ENCODE assay signal across 10 cellular contexts in the genomic region with DNA sequence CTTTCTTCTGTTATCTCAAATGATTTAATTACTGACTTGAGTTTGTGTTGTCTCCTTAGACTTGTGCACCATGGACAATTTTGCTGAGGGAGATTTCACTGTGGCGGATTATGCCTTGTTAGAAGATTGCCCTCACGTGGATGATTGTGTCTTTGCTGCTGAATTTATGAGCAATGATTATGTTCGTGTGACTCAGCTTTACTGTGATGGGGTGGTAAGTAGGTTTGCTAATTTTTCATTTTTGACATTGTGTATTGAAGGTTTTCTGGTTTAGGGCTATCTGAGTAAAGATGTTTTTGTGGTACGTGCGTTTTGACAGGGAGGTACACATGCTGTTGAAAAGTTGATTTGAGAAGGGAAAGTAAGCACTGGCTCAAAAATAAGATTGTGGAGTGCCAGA. TPM values are rescaled to one million over a fixed set of nuclear protein-coding genes. Genes with fewer than 3 reads are reported as not detected.
DNase-seq lines count a peak whose midpoint lies in the region; ATAC-seq and TF ChIP-seq lines count a peak whose summit lies in the region.
"Had no signal": no experiment of that assay in that cellular context is flagged by ENCODE, and none has a peak within 500 bp of the region (broad histone marks: within the 10 kb centered on the region; RNA-seq: fewer than 3 reads in every experiment).

No MANE protein-coding gene starts in this region.

- peaks cover 4 to 34% (median 23%) of the 10 kb centered on the region in 7 donors for H3K4me1 Mint-ChIP-seq in naive thymus-derived CD4-positive, alpha-beta T cell

- intact Hi-C loops in naive thymus-derived CD4-positive, alpha-beta T cell (cut with micrococcal nuclease): loop anchor here in 1 of 2 donors (2.0 kb wide), 1 partner anchor 14 kb away; a partner anchor contains a TSS

- H3K36me3 Mint-ChIP-seq in naive thymus-derived CD4-positive, alpha-beta T cell: peaks cover 4 to 28% (median 16%) of the 10 kb centered on the region in 5 donors

- no peak overlapping the region for H3K4me3 ChIP-seq in cardiac fibroblast (replicated peaks in 1 of 2; ENCODE audit: low read depth in 2 of 2, low read length in 2 of 2)
- H3K4me3 ChIP-seq in naive thymus-derived CD4-positive, alpha-beta T cell (ENCODE audit: low read length): no peak overlapping the region
- H3K4me3 ChIP-seq: lung had no signal

- peak; percentile 53 for TF ChIP-seq CTCF in cardiac fibroblast (IDR thresholded peaks at IDR 0.05; ENCODE audit: low read depth, low read length)

- peaks cover 0 to 22% (median 0%) of the 10 kb centered on the region in 3 experiments for H3K36me3 ChIP-seq in naive thymus-derived CD4-positive, alpha-beta T cell (ENCODE audit: control insufficient read depth in 2 of 3, insufficient read depth in 3 of 3, low read length in 3 of 3)

- peaks cover 0 to 1% (median 0%) of the 10 kb centered on the region in 11 donors for H3K9me3 Mint-ChIP-seq in naive thymus-derived CD4-positive, alpha-beta T cell

- H3K4me1 ChIP-seq in naive thymus-derived CD4-positive, alpha-beta T cell (ENCODE audit: control insufficient read depth in 2 of 2, insufficient read depth in 2 of 2, low read length in 2 of 2): peaks cover 3 to 14% of the 10 kb centered on the region in 2 donors

- no peak overlapping the region for H3K27ac ChIP-seq in naive thymus-derived CD4-positive, alpha-beta T cell (ENCODE audit: low read depth, low read length)

- H3K4me3 Mint-ChIP-seq in naive thymus-derived CD4-positive, alpha-beta T cell: no peak overlapping the region

- no peak overlapping the region for H3K27ac Mint-ChIP-seq in naive thymus-derived CD4-positive, alpha-beta T cell

- ATAC-seq in naive thymus-derived CD4-positive, alpha-beta T cell: peak; percentile 47
- no peak for ATAC-seq in HG03571 (IDR thresholded peaks at IDR 0.05; ENCODE audit: unreplicated experiment)
- ATAC-seq: stimulated activated naive CD8-positive, alpha-beta T cell treated with anti-CD3 and anti-CD28 coated beads, Interleukin-15, Interleukin-2, amounts not matched to agents 100 U/mL and 50 U/mL, for 24 hours had no signal

- POLR2A ChIA-PET in naive thymus-derived CD4-positive, alpha-beta T cell (lab: Charles Lee): interaction anchor here (0.5 to 0.6 kb wide), 2 partner anchors 10 to 18 kb away, joined by 3 to 4 read pairs; no protein-coding TSS in a partner anchor

- no peaks in the 10 kb centered on the region for H3K27me3 ChIP-seq in naive thymus-derived CD4-positive, alpha-beta T cell (ENCODE audit: control insufficient read depth in 2 of 2, insufficient read depth in 2 of 2, low read length in 2 of 2)

- CTCF ChIA-PET in naive thymus-derived CD4-positive, alpha-beta T cell (lab: Charles Lee): interaction anchor here (1.0 kb wide), 1 partner anchor 12 kb away, joined by 3 read pairs; no protein-coding TSS in a partner anchor

- peak; percentile 8 for DNase-seq in DMS53 treated with DMSO at 0.1 percent for 48 hours (lab: John Stamatoyannopoulos, UW; ENCODE audit: unreplicated experiment)
- DNase-seq in MV-4-11 (lab: John Stamatoyannopoulos, UW): peak; percentile 48
- peak; percentile 76 to 82 for DNase-seq in cardiac fibroblast (ENCODE audit: low read depth in 2 of 2)
- peak in 3 of 9 donors; percentile 2 to 20 (median 11) for DNase-seq in naive thymus-derived CD4-positive, alpha-beta T cell
- DNase-seq in T-helper 9 cell: no peak
- no peak for DNase-seq in LoVo (ENCODE audit: low spot score)
- DNase-seq in NAMALWA (ENCODE audit: low spot score): no peak
- DNase-seq: stimulated activated naive CD8-positive, alpha-beta T cell treated with anti-CD3 and anti-CD28 coated beads, Interleukin-15, Interleukin-2, amounts not matched to agents 100 U/mL and 50 U/mL, for 24 hours had no signal

- no peaks in the 10 kb centered on the region for H3K9me3 ChIP-seq in naive thymus-derived CD4-positive, alpha-beta T cell (ENCODE audit: control insufficient read depth in 2 of 3, low read length in 3 of 3)

- no peaks in the 10 kb centered on the region for H3K27me3 Mint-ChIP-seq in naive thymus-derived CD4-positive, alpha-beta T cell

RNA-seq across cellular contexts. Expression of a gene that starts 14.1 kb away (rescaled TPM):
- 100 to 1,000 TPM in 4 of 5 experiments, 10 to 100 TPM in 1; 66.6 to 208 (median 154) TPM for total RNA-seq in naive thymus-derived CD4-positive, alpha-beta T cell
- polyA plus RNA-seq in naive thymus-derived CD4-positive, alpha-beta T cell: 100 to 1,000 TPM in 1 of 2 donors, 10 to 100 TPM in 1; 67.3 to 139 TPM

RNA-seq across cellular contexts. Expression of a gene that starts 14.3 kb away (rescaled TPM):
- total RNA-seq in naive thymus-derived CD4-positive, alpha-beta T cell: 10 to 100 TPM in 4 of 5 experiments, 1 to 10 TPM in 1; 9.1 to 26.7 (median 15.3) TPM
- 10 to 100 TPM; 30.0 to 40.5 TPM for polyA plus RNA-seq in naive thymus-derived CD4-positive, alpha-beta T cell

Comparison
In these comparisons a context has a peak if more than half of its experiments do, and no peak if none do; other contexts are left out.
1. DNase-seq: peak in DMS53 treated with DMSO at 0.1 percent for 48 hours (single experiment), MV-4-11 (single experiment) and cardiac fibroblast (2 of 2); none in T-helper 9 cell (single experiment), LoVo (single experiment) and NAMALWA (single experiment).